1 cellular context compared by ENCODE assay signal in genomic region chr9:93467062-93467416, GRCh38.
TF ChIP-seq lines count a peak whose summit lies in the region.

No MANE protein-coding gene starts in this region.

TF ChIP-seq in GM12878, 131 proteins besides CTCF, POLR2A, EP300 and RAD21 (continued from another document):
- TF ChIP-seq ZBTB11 (CRISPR knock-in tag; IDR thresholded peaks at IDR 0.05) (no peak), KLF5 (IDR thresholded peaks at IDR 0.05; ENCODE audit: partially characterized antibody) (no peak), ZBTB40 (IDR thresholded peaks at IDR 0.05; ENCODE audit: borderline replicate concordance) (no peak), CEBPZ (IDR thresholded peaks at IDR 0.05; ENCODE audit: low read depth, low read length) (no peak), BACH1 (IDR thresholded peaks at IDR 0.05; ENCODE audit: borderline replicate concordance) (peak; percentile 73; the same call in 1 of the 2 replicates)
